Comparison of ENCODE assay signal across 8 cellular contexts in genomic region chr7:99375070-99375807, GRCh38. TPM values are rescaled to one million over a fixed set of nuclear protein-coding genes. Genes with fewer than 3 reads are reported as not detected.
DNase-seq lines count a peak whose midpoint lies in the region; ATAC-seq lines count a peak whose summit lies in the region.

No MANE protein-coding gene starts in this region.

- no peaks in the 10 kb centered on the region for H3K9me3 Mint-ChIP-seq in activated CD4-positive, alpha-beta memory T cell treated with anti-CD3 and anti-CD28 coated beads for 36 hours

- POLR2A ChIA-PET in activated CD4-positive, alpha-beta memory T cell treated with anti-CD3 and anti-CD28 coated beads for 36 hours (lab: Charles Lee): interaction anchor here (0.7 to 2.9 kb wide), 5 partner anchors 12 to 125 kb away, joined by 3 to 21 read pairs (median 3); partner anchors contain the start of genes BUD31, PDAP1 and ZNF394

- no peaks in the 10 kb centered on the region for H3K9me3 ChIP-seq in effector memory CD4-positive, alpha-beta T cell (ENCODE audit: control insufficient read depth, low read length)

- no peaks in the 10 kb centered on the region for H3K27me3 ChIP-seq in effector memory CD4-positive, alpha-beta T cell (replicated peaks; ENCODE audit: control insufficient read depth, insufficient read depth, low read length, poor library complexity, severe bottlenecking)

- peaks cover 26% of the 10 kb centered on the region for H3K4me1 ChIP-seq in effector memory CD4-positive, alpha-beta T cell (ENCODE audit: control insufficient read depth, insufficient read depth, low read length, poor library complexity, severe bottlenecking)

- H3K4me3 ChIP-seq in effector memory CD4-positive, alpha-beta T cell (ENCODE audit: insufficient read depth, low read depth, low read length, poor library complexity, severe bottlenecking): peak overlapping the region; percentile 88

- peak overlapping the region; percentile 84 for H3K4me3 Mint-ChIP-seq in activated CD4-positive, alpha-beta memory T cell treated with anti-CD3 and anti-CD28 coated beads for 36 hours

- H3K27me3 Mint-ChIP-seq in activated CD4-positive, alpha-beta memory T cell treated with anti-CD3 and anti-CD28 coated beads for 36 hours: no peaks in the 10 kb centered on the region

- ATAC-seq in HG02798 (IDR thresholded peaks at IDR 0.05; ENCODE audit: poor library complexity, unreplicated experiment): peak; percentile 54

- peak; percentile 59 for DNase-seq in NK-92 treated with Interleukin-12 subunit alpha and Interleukin-12 subunit beta, amount 100 ng/mL, for 24 hours (lab: John Stamatoyannopoulos, UW)
- DNase-seq in NK-92 (lab: John Stamatoyannopoulos, UW; ENCODE audit: unreplicated experiment) (no peak), NCI-H345 treated with DMSO at 0.1 percent for 48 hours (lab: John Stamatoyannopoulos, UW; ENCODE audit: unreplicated experiment) (peak; percentile 23), lung microvascular endothelial cell (ENCODE audit: low read depth in 2 of 2) (peak; percentile 75 to 83)
- peak; percentile 81 for DNase-seq in activated CD4-positive, alpha-beta memory T cell treated with anti-CD3 and anti-CD28 coated beads for 36 hours
- peak; percentile 49 to 64 (median 61) for DNase-seq in effector memory CD4-positive, alpha-beta T cell
- peak; percentile 42 for DNase-seq in stimulated activated CD8-positive, alpha-beta memory T cell treated with anti-CD3 and anti-CD28 coated beads, Interleukin-15, amount 100 ng/mL, for 24 hours (ENCODE audit: low read depth)

- peak overlapping the region; percentile 92 for H3K27ac ChIP-seq in effector memory CD4-positive, alpha-beta T cell (ENCODE audit: insufficient read depth, low read length, poor library complexity, severe bottlenecking)

- intact Hi-C loops in activated CD4-positive, alpha-beta memory T cell treated with anti-CD3 and anti-CD28 coated beads for 36 hours (cut with micrococcal nuclease): loop anchor here (2.0 kb wide), 1 partner anchor 496 kb away; the partner anchor contains the start of gene TRRAP

- peak overlapping the region; percentile 86 for H3K27ac Mint-ChIP-seq in activated CD4-positive, alpha-beta memory T cell treated with anti-CD3 and anti-CD28 coated beads for 36 hours

- CTCF ChIA-PET in activated CD4-positive, alpha-beta memory T cell treated with anti-CD3 and anti-CD28 coated beads for 36 hours (lab: Charles Lee): interaction anchor here (0.6 to 1.2 kb wide), 2 partner anchors 16 to 715 kb away, joined by 4 to 5 read pairs; no protein-coding TSS in a partner anchor

- H3K4me1 Mint-ChIP-seq in activated CD4-positive, alpha-beta memory T cell treated with anti-CD3 and anti-CD28 coated beads for 36 hours (ENCODE audit: low read depth): peaks cover 34% of the 10 kb centered on the region

- H3K36me3 Mint-ChIP-seq in activated CD4-positive, alpha-beta memory T cell treated with anti-CD3 and anti-CD28 coated beads for 36 hours: peaks cover 24% of the 10 kb centered on the region

- H3K36me3 ChIP-seq in effector memory CD4-positive, alpha-beta T cell (ENCODE audit: control insufficient read depth, insufficient read depth, low read length): peaks cover 12% of the 10 kb centered on the region

RNA-seq across cellular contexts. Expression of gene ARPC1B, which starts 0.7 kb away (rescaled TPM):
- 100 to 1,000 TPM; 432 to 435 TPM for total RNA-seq in activated CD4-positive, alpha-beta memory T cell treated with anti-CD3 and anti-CD28 coated beads for 36 hours
- total RNA-seq in lung microvascular endothelial cell: 275 and 340 TPM in 2 replicates

RNA-seq across cellular contexts. Expression of gene PDAP1, which starts 33.2 kb away (rescaled TPM):
- 100 to 1,000 TPM; 149 to 162 TPM for total RNA-seq in activated CD4-positive, alpha-beta memory T cell treated with anti-CD3 and anti-CD28 coated beads for 36 hours
- 15.7 and 17.9 TPM in 2 replicates for total RNA-seq in lung microvascular endothelial cell

RNA-seq across cellular contexts. Expression of gene BUD31, which starts 33.5 kb away (rescaled TPM):
- 100 to 1,000 TPM; 143 to 149 TPM for total RNA-seq in activated CD4-positive, alpha-beta memory T cell treated with anti-CD3 and anti-CD28 coated beads for 36 hours
- 73.0 and 75.0 TPM in 2 replicates for total RNA-seq in lung microvascular endothelial cell

RNA-seq across cellular contexts. Expression of gene ARPC1A, which starts 49.5 kb away (rescaled TPM):
- 10 to 100 TPM; 66.9 to 70.0 TPM for total RNA-seq in activated CD4-positive, alpha-beta memory T cell treated with anti-CD3 and anti-CD28 coated beads for 36 hours
- 153 and 182 TPM in 2 replicates for total RNA-seq in lung microvascular endothelial cell
